In genomic region chr12:14828896-14829295, GRCh38 we compare ENCODE assay signal across 9 cellular contexts. TPM values are rescaled to one million over a fixed set of nuclear protein-coding genes. Genes with fewer than 3 reads are reported as not detected.
DNase-seq lines count a peak whose midpoint lies in the region; ATAC-seq, FAIRE-seq and TF ChIP-seq lines count a peak whose summit lies in the region.
"Had no signal": no experiment of that assay in that cellular context is flagged by ENCODE, and none has a peak within 500 bp of the region (broad histone marks: within the 10 kb centered on the region; RNA-seq: fewer than 3 reads in every experiment).

No MANE protein-coding gene starts in this region.

- H3K4me3 ChIP-seq in GM23248 (no peak overlapping the region), mesendoderm (ENCODE audit: low read length) (no peak overlapping the region), gastroesophageal sphincter (no peak overlapping the region)

- peaks cover 5% of the 10 kb centered on the region; the same call in 1 of the 2 replicates for H3K9me2 ChIP-seq in GM23248 (ENCODE audit: insufficient read depth)

- H4K5ac ChIP-seq in mesendoderm (ENCODE audit: low read length): no peak overlapping the region

- no peak overlapping the region for H2BK15ac ChIP-seq in mesendoderm (replicated peaks; ENCODE audit: low read depth)

- H3K9ac ChIP-seq in GM23248: no peak overlapping the region
- no peak overlapping the region for H3K9ac ChIP-seq in mesendoderm (ENCODE audit: low read length)

- H3K56ac ChIP-seq in mesendoderm (ENCODE audit: low read length): no peak overlapping the region

- H3K79me1 ChIP-seq in mesendoderm (ENCODE audit: low read length): no peaks in the 10 kb centered on the region

- TF ChIP-seq POLR2A in GM12891 (IDR thresholded peaks at IDR 0.05; ENCODE audit: low read depth, low read length) (no peak), gastroesophageal sphincter (IDR thresholded peaks at IDR 0.05) (no peak)

- H3K36me3 ChIP-seq in GM23248 (ENCODE audit: low read depth) (no peaks in the 10 kb centered on the region), mesendoderm (ENCODE audit: control insufficient read depth, insufficient read depth, low read length) (no peaks in the 10 kb centered on the region), gastroesophageal sphincter (no peaks in the 10 kb centered on the region)

- in situ Hi-C loops in GM23248 (cut with MboI): no loop called here

- no peak overlapping the region for H4K8ac ChIP-seq in mesendoderm (ENCODE audit: low read depth, low read length)

- H3K27me3 ChIP-seq in GM23248 (replicated peaks; ENCODE audit: insufficient read depth): no peaks in the 10 kb centered on the region
- H3K27me3 ChIP-seq in mesendoderm (ENCODE audit: insufficient read depth, low read length, poor library complexity): no peaks in the 10 kb centered on the region
- no peaks in the 10 kb centered on the region for H3K27me3 ChIP-seq in gastroesophageal sphincter

- no peak overlapping the region for H3K4me2 ChIP-seq in GM23248 (ENCODE audit: unreplicated experiment)
- no peak overlapping the region for H3K4me2 ChIP-seq in mesendoderm (ENCODE audit: low read length)

- H3K79me2 ChIP-seq in GM23248 (ENCODE audit: insufficient read depth) (no peaks in the 10 kb centered on the region), mesendoderm (ENCODE audit: control insufficient read depth, insufficient read depth, low read length) (no peaks in the 10 kb centered on the region)

- H3K18ac ChIP-seq in mesendoderm (ENCODE audit: low read length): no peak overlapping the region

- no peak overlapping the region for H2BK120ac ChIP-seq in mesendoderm (ENCODE audit: low read depth, low read length)

- H3K4me1 ChIP-seq in GM23248 (ENCODE audit: insufficient read depth): peaks cover 9% of the 10 kb centered on the region
- no peaks in the 10 kb centered on the region for H3K4me1 ChIP-seq in mesendoderm (ENCODE audit: control insufficient read depth, low read depth, low read length)
- no peaks in the 10 kb centered on the region for H3K4me1 ChIP-seq in gastroesophageal sphincter

- no peak overlapping the region for H3K23ac ChIP-seq in mesendoderm (ENCODE audit: low read length)

- H2BK5ac ChIP-seq in mesendoderm (ENCODE audit: low read length): no peak overlapping the region

- no peak for TF ChIP-seq EP300 in gastroesophageal sphincter (IDR thresholded peaks at IDR 0.05)

- H3F3A ChIP-seq in GM23248 (ENCODE audit: insufficient read depth): no peaks in the 10 kb centered on the region

- H3K27ac ChIP-seq in GM23248 (no peak overlapping the region), mesendoderm (ENCODE audit: low read depth, low read length) (no peak overlapping the region), gastroesophageal sphincter (no peak overlapping the region)

- H2AK5ac ChIP-seq in mesendoderm (ENCODE audit: low read length): no peak overlapping the region

- ATAC-seq in GM18519 (IDR thresholded peaks at IDR 0.05; ENCODE audit: low FRiP score, unreplicated experiment): peak; percentile 70
- no peak for ATAC-seq in gastroesophageal sphincter

- no peak for FAIRE-seq in GM12891 (lab: Jason Lieb, UNC)
- FAIRE-seq: GM12892 had no signal

- H3K4ac ChIP-seq in mesendoderm (ENCODE audit: low read depth, low read length): no peak overlapping the region

- H3K9me3 ChIP-seq in GM23248 (ENCODE audit: low read depth): no peaks in the 10 kb centered on the region
- H3K9me3 ChIP-seq in gastroesophageal sphincter: no peaks in the 10 kb centered on the region

- no peaks in the 10 kb centered on the region for H4K20me1 ChIP-seq in GM23248 (ENCODE audit: insufficient read depth)

- no peak for TF ChIP-seq CTCF in gastroesophageal sphincter (IDR thresholded peaks at IDR 0.05)

- no peak overlapping the region for H2AFZ ChIP-seq in GM23248

- DNase-seq in GM23248 (peak; percentile 15), NAMALWA (ENCODE audit: low spot score) (peak; percentile 40), iPS-NIHi7 (ENCODE audit: extremely low spot score) (peak; percentile 37), GM12891 (ENCODE audit: insufficient read length, low spot score) (no peak), mesendoderm (no peak), AML-193 (lab: John Stamatoyannopoulos, UW) (no peak)

TF ChIP-seq in GM12891, 5 proteins besides CTCF, POLR2A, EP300 and RAD21:
- TF ChIP-seq PAX5 (IDR thresholded peaks at IDR 0.05; ENCODE audit: insufficient read depth, low read length, severe bottlenecking) (no peak), SPI1 (IDR thresholded peaks at IDR 0.05; ENCODE audit: low read depth, low read length) (no peak), TAF1 (IDR thresholded peaks at IDR 0.05; ENCODE audit: low read depth, low read length) (no peak), POLR2AphosphoS5 (IDR thresholded peaks at IDR 0.05; ENCODE audit: low read depth, low read length) (no peak), POU2F2 (IDR thresholded peaks at IDR 0.05; ENCODE audit: low read depth, low read length) (no peak)

RNA-seq across cellular contexts. Expression of gene ART4, which starts 14.4 kb away (rescaled TPM):
- not detected in 2 replicates for total RNA-seq in GM23248 (2014; rRNA removed; shearing (Covaris generic))
- polyA plus RNA-seq in GM23248 (2016; fragmentation: Nextera tagmentation; extraction: Ambion mirVana): not detected in 2 replicates
- not detected for polyA plus RNA-seq in GM12891 (2012; ENCODE audit: low read depth, missing spikeins)
- polyA plus RNA-seq in mesendoderm (2013, experiment 1 of 2): not detected
- not detected for polyA plus RNA-seq in mesendoderm (2013, experiment 2 of 2)
- total RNA-seq in gastroesophageal sphincter: 1 to 10 TPM in 1 of 4 donors, under 1 TPM in 3; 0.13 to 1.7 (median 0.62) TPM

RNA-seq across cellular contexts. Expression of gene SMCO3, which starts 14.9 kb away (rescaled TPM):
- not detected in 2 replicates for total RNA-seq in GM23248 (2014; rRNA removed; shearing (Covaris generic))
- polyA plus RNA-seq in GM23248 (2016; fragmentation: Nextera tagmentation; extraction: Ambion mirVana): not detected in 2 replicates
- 0.10 TPM for polyA plus RNA-seq in GM12891 (2012; ENCODE audit: low read depth, missing spikeins)
- polyA plus RNA-seq in mesendoderm (2013, experiment 1 of 2): not detected
- not detected for polyA plus RNA-seq in mesendoderm (2013, experiment 2 of 2)
- under 1 TPM in 3 of 4 donors, not detected in 1; 0.13 to 0.57 (median 0.31) TPM for total RNA-seq in gastroesophageal sphincter

RNA-seq across cellular contexts. Expression of gene C12orf60, which starts 25.4 kb away (rescaled TPM):
- total RNA-seq in GM23248 (2014; rRNA removed; shearing (Covaris generic)): 1.2 and 2.3 TPM in 2 replicates
- 0.86 and 1.2 TPM in 2 replicates for polyA plus RNA-seq in GM23248 (2016; fragmentation: Nextera tagmentation; extraction: Ambion mirVana)
- polyA plus RNA-seq in GM12891 (2012; ENCODE audit: low read depth, missing spikeins): 1.9 TPM
- 2.2 TPM for polyA plus RNA-seq in mesendoderm (2013, experiment 1 of 2)
- 2.1 TPM for polyA plus RNA-seq in mesendoderm (2013, experiment 2 of 2)
- total RNA-seq in gastroesophageal sphincter: 1 to 10 TPM in 2 of 4 donors, under 1 TPM in 2; 0.40 to 1.5 (median 1.0) TPM

RNA-seq across cellular contexts. Expression of gene WBP11, which starts 25.6 kb away (rescaled TPM):
- 5.5 and 11.8 TPM in 2 replicates for total RNA-seq in GM23248 (2014; rRNA removed; shearing (Covaris generic))
- polyA plus RNA-seq in GM23248 (2016; fragmentation: Nextera tagmentation; extraction: Ambion mirVana): 44.0 and 46.1 TPM in 2 replicates
- polyA plus RNA-seq in GM12891 (2012; ENCODE audit: low read depth, missing spikeins): 46.2 TPM
- 121 TPM for polyA plus RNA-seq in mesendoderm (2013, experiment 1 of 2)
- polyA plus RNA-seq in mesendoderm (2013, experiment 2 of 2): 119 TPM
- 10 to 100 TPM; 13.5 to 24.3 (median 21.1) TPM for total RNA-seq in gastroesophageal sphincter

RNA-seq across cellular contexts. Expression of gene MGP, which starts 56.8 kb away (rescaled TPM):
- 0.86 TPM in 1 of 2 replicates, not detected in the other for total RNA-seq in GM23248 (2014; rRNA removed; shearing (Covaris generic))
- 1.3 and 2.5 TPM in 2 replicates for polyA plus RNA-seq in GM23248 (2016; fragmentation: Nextera tagmentation; extraction: Ambion mirVana)
- not detected for polyA plus RNA-seq in GM12891 (2012; ENCODE audit: low read depth, missing spikeins)
- not detected for polyA plus RNA-seq in mesendoderm (2013, experiment 1 of 2)
- polyA plus RNA-seq in mesendoderm (2013, experiment 2 of 2): not detected
- 100 to 1,000 TPM; 506 to 706 (median 636) TPM for total RNA-seq in gastroesophageal sphincter

Comparison
In these comparisons a context has a peak if more than half of its experiments do, and no peak if none do; other contexts are left out.
1. DNase-seq: peak in GM23248 (single experiment), NAMALWA (single experiment) and iPS-NIHi7 (single experiment); none in GM12891 (single experiment), mesendoderm (single experiment) and AML-193 (0 of 2).